ENCODE assay signal across 2 cellular contexts in genomic region chr11:72735495-72736027, GRCh38.
TF ChIP-seq lines count a peak whose summit lies in the region.

No MANE protein-coding gene starts in this region.

TF ChIP-seq in K562, 482 proteins besides CTCF, POLR2A, EP300 and RAD21 (continues in another document):
- TF ChIP-seq CEBPB (tag; IDR thresholded peaks at IDR 0.05) (no peak), NFIX (CRISPR knock-in tag; IDR thresholded peaks at IDR 0.05; ENCODE audit: low read depth) (no peak), HMBOX1 (IDR thresholded peaks at IDR 0.05) (0 out of 2 replicates have a peak, but pooled peaks have one; percentile 26), TCF7 (IDR thresholded peaks at IDR 0.05; ENCODE audit: borderline replicate concordance) (peak; percentile 93), CREB1 (IDR thresholded peaks at IDR 0.05) (no peak), CREB1 (CRISPR knock-in tag; IDR thresholded peaks at IDR 0.05) (no peak; the same call in 1 of the 2 replicates), SMAD4 (CRISPR knock-in tag; conservative IDR thresholded peaks at IDR 0.05) (0 out of 2 replicates have a peak, but pooled peaks have one; percentile 36), MAFK (IDR thresholded peaks at IDR 0.05; ENCODE audit: low read length) (0 out of 2 replicates have a peak, but pooled peaks have one; percentile 41), RNF2 (IDR thresholded peaks at IDR 0.05) (0 out of 2 replicates have a peak, but pooled peaks have one; percentile 50), NKRF (IDR thresholded peaks at IDR 0.05; ENCODE audit: borderline replicate concordance) (no peak), SRSF3 (IDR thresholded peaks at IDR 0.05; ENCODE audit: insufficient read depth, low read length) (no peak), KDM1A (IDR thresholded peaks at IDR 0.05) (peak; percentile 67 to 79; a peak in 3 of 4 replicates), ZSCAN29 (IDR thresholded peaks at IDR 0.05) (no peak), ZBTB5 (IDR thresholded peaks at IDR 0.05) (no peak), NRF1 (conservative IDR thresholded peaks at IDR 0.05 in 1 of 2, IDR thresholded peaks at IDR 0.05 in 1 of 2) (0 out of 4 replicates have a peak, but pooled peaks of 1 of the 2 experiments have one; percentile 27), TFAP4 (CRISPR knock-in tag; IDR thresholded peaks at IDR 0.05; ENCODE audit: borderline replicate concordance) (no peak), KLF16 (IDR thresholded peaks at IDR 0.05) (0 out of 2 replicates have a peak, but pooled peaks have one; percentile 4)
- TF ChIP-seq, protein P1, sequence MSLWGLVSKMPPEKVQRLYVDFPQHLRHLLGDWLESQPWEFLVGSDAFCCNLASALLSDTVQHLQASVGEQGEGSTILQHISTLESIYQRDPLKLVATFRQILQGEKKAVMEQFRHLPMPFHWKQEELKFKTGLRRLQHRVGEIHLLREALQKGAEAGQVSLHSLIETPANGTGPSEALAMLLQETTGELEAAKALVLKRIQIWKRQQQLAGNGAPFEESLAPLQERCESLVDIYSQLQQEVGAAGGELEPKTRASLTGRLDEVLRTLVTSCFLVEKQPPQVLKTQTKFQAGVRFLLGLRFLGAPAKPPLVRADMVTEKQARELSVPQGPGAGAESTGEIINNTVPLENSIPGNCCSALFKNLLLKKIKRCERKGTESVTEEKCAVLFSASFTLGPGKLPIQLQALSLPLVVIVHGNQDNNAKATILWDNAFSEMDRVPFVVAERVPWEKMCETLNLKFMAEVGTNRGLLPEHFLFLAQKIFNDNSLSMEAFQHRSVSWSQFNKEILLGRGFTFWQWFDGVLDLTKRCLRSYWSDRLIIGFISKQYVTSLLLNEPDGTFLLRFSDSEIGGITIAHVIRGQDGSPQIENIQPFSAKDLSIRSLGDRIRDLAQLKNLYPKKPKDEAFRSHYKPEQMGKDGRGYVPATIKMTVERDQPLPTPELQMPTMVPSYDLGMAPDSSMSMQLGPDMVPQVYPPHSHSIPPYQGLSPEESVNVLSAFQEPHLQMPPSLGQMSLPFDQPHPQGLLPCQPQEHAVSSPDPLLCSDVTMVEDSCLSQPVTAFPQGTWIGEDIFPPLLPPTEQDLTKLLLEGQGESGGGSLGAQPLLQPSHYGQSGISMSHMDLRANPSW (CRISPR knock-in tag; IDR thresholded peaks at IDR 0.05), result no peak

TF ChIP-seq in HepG2, 621 proteins besides CTCF, POLR2A, EP300 and RAD21:
- TF ChIP-seq NFE2 (CRISPR knock-in tag; IDR thresholded peaks at IDR 0.05) (peak; percentile 36; the same call in 1 of the 2 replicates), FOSL2 (CRISPR knock-in tag; IDR thresholded peaks at IDR 0.05) (peak; percentile 38), KAT7 (CRISPR knock-in tag; IDR thresholded peaks at IDR 0.05; ENCODE audit: borderline replicate concordance) (no peak)
TF ChIP-seq in HepG2: peak in this region for 2.
